In the genomic region with DNA sequence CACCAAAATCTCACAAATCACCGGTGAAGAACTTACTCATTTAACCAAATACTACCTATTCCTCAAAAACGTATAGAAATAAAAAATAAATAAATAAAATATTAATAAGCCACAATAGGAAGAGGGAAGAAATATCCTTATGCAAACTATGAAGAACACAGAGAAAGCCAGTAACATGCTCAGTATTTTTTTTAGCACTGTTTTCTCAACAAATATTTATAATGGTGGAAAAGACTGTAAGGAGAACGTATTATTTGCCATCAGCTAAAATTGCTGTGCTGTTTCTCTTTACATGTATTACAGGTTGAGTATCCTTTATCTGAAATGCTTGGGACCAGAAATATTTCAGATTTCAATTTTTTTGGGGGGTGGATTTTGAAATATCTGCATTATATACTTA, we compare ENCODE assay signal across 8 cellular contexts. TPM values are rescaled to one million over a fixed set of nuclear protein-coding genes. Genes with fewer than 3 reads are reported as not detected.
"Had no signal": no experiment of that assay in that cellular context is flagged by ENCODE, and none has a peak within 500 bp of the region (broad histone marks: within the 10 kb centered on the region; RNA-seq: fewer than 3 reads in every experiment).

No MANE protein-coding gene starts in this region.

- H3K27ac Mint-ChIP-seq: IgD-negative memory B cell had no signal

- H3K27ac ChIP-seq: HL-60, KMS-11 had no signal

- H3K4me3 Mint-ChIP-seq: IgD-negative memory B cell had no signal

- H3K27me3 Mint-ChIP-seq: IgD-negative memory B cell had no signal

- DNase-seq: IMR-90, KBM-7, KG1 had no signal

- ATAC-seq: HepG2, K562 had no signal

- H3K36me3 Mint-ChIP-seq: IgD-negative memory B cell had no signal

- H3K4me1 Mint-ChIP-seq: IgD-negative memory B cell had no signal

- H3K4me3 ChIP-seq: K562 had no signal

RNA-seq across cellular contexts. Expression of gene KIAA1217, which starts 21.0 kb away (rescaled TPM):
- polyA plus RNA-seq: IgD-negative memory B cell, K562 had no signal
